1 cellular context compared by ENCODE assay signal in genomic region chr9:38008168-38009034, GRCh38.
TF ChIP-seq lines count a peak whose summit lies in the region.

No MANE protein-coding gene starts in this region.

TF ChIP-seq in HepG2, 621 proteins besides CTCF, POLR2A, EP300 and RAD21 (continued from another document and continues in another):
- no peak for TF ChIP-seq ZNF792 (CRISPR knock-in tag; IDR thresholded peaks at IDR 0.05)
- no peak for TF ChIP-seq NKX3-1 (CRISPR knock-in tag; IDR thresholded peaks at IDR 0.05)
- TF ChIP-seq GPN1 (CRISPR knock-in tag; IDR thresholded peaks at IDR 0.05; ENCODE audit: borderline replicate concordance): no peak
- TF ChIP-seq MED8 (CRISPR knock-in tag; IDR thresholded peaks at IDR 0.05; ENCODE audit: insufficient replicate concordance): no peak
- no peak for TF ChIP-seq ZC3H13 (CRISPR knock-in tag; IDR thresholded peaks at IDR 0.05)
- TF ChIP-seq ZNF570 (CRISPR knock-in tag; IDR thresholded peaks at IDR 0.05; ENCODE audit: borderline replicate concordance): no peak
- no peak for TF ChIP-seq ELF4 (CRISPR knock-in tag; IDR thresholded peaks at IDR 0.05; ENCODE audit: borderline replicate concordance)
- TF ChIP-seq SYNCRIP (IDR thresholded peaks at IDR 0.05; ENCODE audit: insufficient read depth, low read depth, low read length): no peak
- TF ChIP-seq, protein P1, sequence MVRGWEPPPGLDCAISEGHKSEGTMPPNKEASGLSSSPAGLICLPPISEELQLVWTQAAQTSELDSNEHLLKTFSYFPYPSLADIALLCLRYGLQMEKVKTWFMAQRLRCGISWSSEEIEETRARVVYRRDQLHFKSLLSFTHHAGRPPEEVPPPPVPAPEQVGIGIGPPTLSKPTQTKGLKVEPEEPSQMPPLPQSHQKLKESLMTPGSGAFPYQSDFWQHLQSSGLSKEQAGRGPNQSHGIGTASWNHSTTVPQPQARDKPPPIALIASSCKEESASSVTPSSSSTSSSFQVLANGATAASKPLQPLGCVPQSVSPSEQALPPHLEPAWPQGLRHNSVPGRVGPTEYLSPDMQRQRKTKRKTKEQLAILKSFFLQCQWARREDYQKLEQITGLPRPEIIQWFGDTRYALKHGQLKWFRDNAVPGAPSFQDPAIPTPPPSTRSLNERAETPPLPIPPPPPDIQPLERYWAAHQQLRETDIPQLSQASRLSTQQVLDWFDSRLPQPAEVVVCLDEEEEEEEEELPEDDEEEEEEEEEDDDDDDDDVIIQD (CRISPR knock-in tag; IDR thresholded peaks at IDR 0.05; ENCODE audit: low read depth): no peak
- no peak for TF ChIP-seq NFE2L1 (CRISPR knock-in tag; IDR thresholded peaks at IDR 0.05; ENCODE audit: borderline replicate concordance)
- TF ChIP-seq ZEB1 (IDR thresholded peaks at IDR 0.05; ENCODE audit: insufficient replicate concordance, low read depth): peak; percentile 70
- TF ChIP-seq ZNF609 (CRISPR knock-in tag; IDR thresholded peaks at IDR 0.05; ENCODE audit: borderline replicate concordance): peak; percentile 84; the same call in 1 of the 2 replicates
- TF ChIP-seq ZNF770 (CRISPR knock-in tag; IDR thresholded peaks at IDR 0.05): no peak
- TF ChIP-seq SKI (IDR thresholded peaks at IDR 0.05; ENCODE audit: partially characterized antibody): peak; percentile 83
- peak; percentile 91; the same call in 1 of the 2 replicates for TF ChIP-seq SSRP1 (CRISPR knock-in tag; IDR thresholded peaks at IDR 0.05)
- no peak for TF ChIP-seq ZNF841 (CRISPR knock-in tag; IDR thresholded peaks at IDR 0.05; ENCODE audit: borderline replicate concordance)
- TF ChIP-seq ZNF678 (CRISPR knock-in tag; IDR thresholded peaks at IDR 0.05): no peak
- TF ChIP-seq ZNF430 (CRISPR knock-in tag; IDR thresholded peaks at IDR 0.05): no peak
- TF ChIP-seq ZNF329 (CRISPR knock-in tag; IDR thresholded peaks at IDR 0.05; ENCODE audit: low read depth): no peak
- no peak for TF ChIP-seq SMYD3 (CRISPR knock-in tag; IDR thresholded peaks at IDR 0.05)
- TF ChIP-seq HNRNPH1 (optimal IDR thresholded peaks at IDR 0.05; ENCODE audit: low read depth, low read length): no peak
- no peak for TF ChIP-seq ZNF703 (CRISPR knock-in tag; IDR thresholded peaks at IDR 0.05; ENCODE audit: borderline replicate concordance)
- TF ChIP-seq TSC22D2 (CRISPR knock-in tag; IDR thresholded peaks at IDR 0.05; ENCODE audit: borderline replicate concordance): peak; percentile 46; the same call in 1 of the 2 replicates
- peak; percentile 73 for TF ChIP-seq POGZ (CRISPR knock-in tag; IDR thresholded peaks at IDR 0.05)
- TF ChIP-seq ZNF768 (CRISPR knock-in tag; IDR thresholded peaks at IDR 0.05): peak; percentile 100
- TF ChIP-seq, protein P2, sequence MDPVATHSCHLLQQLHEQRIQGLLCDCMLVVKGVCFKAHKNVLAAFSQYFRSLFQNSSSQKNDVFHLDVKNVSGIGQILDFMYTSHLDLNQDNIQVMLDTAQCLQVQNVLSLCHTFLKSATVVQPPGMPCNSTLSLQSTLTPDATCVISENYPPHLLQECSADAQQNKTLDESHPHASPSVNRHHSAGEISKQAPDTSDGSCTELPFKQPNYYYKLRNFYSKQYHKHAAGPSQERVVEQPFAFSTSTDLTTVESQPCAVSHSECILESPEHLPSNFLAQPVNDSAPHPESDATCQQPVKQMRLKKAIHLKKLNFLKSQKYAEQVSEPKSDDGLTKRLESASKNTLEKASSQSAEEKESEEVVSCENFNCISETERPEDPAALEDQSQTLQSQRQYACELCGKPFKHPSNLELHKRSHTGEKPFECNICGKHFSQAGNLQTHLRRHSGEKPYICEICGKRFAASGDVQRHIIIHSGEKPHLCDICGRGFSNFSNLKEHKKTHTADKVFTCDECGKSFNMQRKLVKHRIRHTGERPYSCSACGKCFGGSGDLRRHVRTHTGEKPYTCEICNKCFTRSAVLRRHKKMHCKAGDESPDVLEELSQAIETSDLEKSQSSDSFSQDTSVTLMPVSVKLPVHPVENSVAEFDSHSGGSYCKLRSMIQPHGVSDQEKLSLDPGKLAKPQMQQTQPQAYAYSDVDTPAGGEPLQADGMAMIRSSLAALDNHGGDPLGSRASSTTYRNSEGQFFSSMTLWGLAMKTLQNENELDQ (CRISPR knock-in tag; IDR thresholded peaks at IDR 0.05; ENCODE audit: borderline replicate concordance): no peak
- no peak for TF ChIP-seq ZNF318 (CRISPR knock-in tag; IDR thresholded peaks at IDR 0.05)
- TF ChIP-seq BRCA1 (CRISPR knock-in tag; IDR thresholded peaks at IDR 0.05): no peak
- TF ChIP-seq ZNF275 (CRISPR knock-in tag; IDR thresholded peaks at IDR 0.05; ENCODE audit: borderline replicate concordance): no peak
- no peak for TF ChIP-seq CENPT (CRISPR knock-in tag; IDR thresholded peaks at IDR 0.05; ENCODE audit: low read depth)
- TF ChIP-seq ZNF326 (CRISPR knock-in tag; IDR thresholded peaks at IDR 0.05; ENCODE audit: borderline replicate concordance): no peak
- no peak for TF ChIP-seq ZNF549 (CRISPR knock-in tag; IDR thresholded peaks at IDR 0.05)
- TF ChIP-seq ZNF747 (CRISPR knock-in tag; IDR thresholded peaks at IDR 0.05; ENCODE audit: borderline replicate concordance): no peak; the same call in 1 of the 2 replicates
- TF ChIP-seq RARG (CRISPR knock-in tag; IDR thresholded peaks at IDR 0.05; ENCODE audit: low read depth): no peak
- TF ChIP-seq MXI1 (IDR thresholded peaks at IDR 0.05; ENCODE audit: borderline replicate concordance, low read depth, low read length): no peak
- TF ChIP-seq, protein P3, sequence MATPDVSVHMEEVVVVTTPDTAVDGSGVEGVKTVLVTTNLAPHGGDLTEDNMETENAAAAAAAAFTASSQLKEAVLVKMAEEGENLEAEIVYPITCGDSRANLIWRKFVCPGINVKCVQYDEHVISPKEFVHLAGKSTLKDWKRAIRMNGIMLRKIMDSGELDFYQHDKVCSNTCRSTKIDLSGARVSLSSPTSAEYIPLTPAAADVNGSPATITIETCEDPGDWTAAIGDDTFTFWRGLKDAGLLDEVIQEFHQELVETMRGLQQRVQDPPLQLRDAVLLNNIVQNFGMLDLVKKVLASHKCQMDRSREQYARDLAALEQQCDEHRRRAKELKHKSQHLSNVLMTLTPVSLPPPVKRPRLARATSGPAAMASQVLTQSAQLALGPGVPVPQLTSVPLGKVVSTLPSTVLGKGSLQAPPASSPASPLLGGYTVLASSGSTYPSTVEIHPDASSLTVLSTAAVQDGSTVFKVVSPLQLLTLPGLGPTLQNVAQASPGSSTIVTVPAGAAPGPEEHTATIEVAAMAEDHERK (CRISPR knock-in tag; IDR thresholded peaks at IDR 0.05; ENCODE audit: low read depth): no peak
- TF ChIP-seq ARNT2 (CRISPR knock-in tag; IDR thresholded peaks at IDR 0.05; ENCODE audit: low read depth): no peak
- 0 out of 2 replicates have a peak, but pooled peaks have one; percentile 47 for TF ChIP-seq ZNF772 (CRISPR knock-in tag; IDR thresholded peaks at IDR 0.05)
- peak; percentile 53 for TF ChIP-seq TGIF2 (CRISPR knock-in tag; IDR thresholded peaks at IDR 0.05)
- TF ChIP-seq ZNF776 (CRISPR knock-in tag; IDR thresholded peaks at IDR 0.05): no peak
- no peak for TF ChIP-seq ZFP1 (CRISPR knock-in tag; IDR thresholded peaks at IDR 0.05)
